20 cellular contexts compared by ENCODE assay signal in genomic region chr2:11112870-11113428, GRCh38.
"Had no signal": no experiment of that assay in that cellular context is flagged by ENCODE, and none has a peak within 500 bp of the region (broad histone marks: within the 10 kb centered on the region; RNA-seq: fewer than 3 reads in every experiment).

No MANE protein-coding gene starts in this region.

- ATAC-seq: effector memory CD8-positive, alpha-beta T cell; gastrocnemius medialis; left lobe of liver; lower lobe of right lung; naive thymus-derived CD4-positive, alpha-beta T cell; T-helper 17 cell had no signal

- H3K4me1 ChIP-seq: colonic mucosa, gastrocnemius medialis, lower lobe of right lung, spleen had no signal

- H3K36me3 ChIP-seq: brain microvascular endothelial cell, colonic mucosa, esophagus squamous epithelium, gastrocnemius medialis, lower lobe of right lung, spleen, thoracic aorta had no signal

- H3K9me3 ChIP-seq: colonic mucosa, esophagus squamous epithelium, gastrocnemius medialis, lower lobe of right lung, spleen, thoracic aorta had no signal

- H3K27me3 ChIP-seq: brain microvascular endothelial cell, colonic mucosa, dorsolateral prefrontal cortex, spleen had no signal

- H3K27ac ChIP-seq: brain microvascular endothelial cell, colonic mucosa, dorsolateral prefrontal cortex, esophagus squamous epithelium, gastrocnemius medialis, lower lobe of right lung, spleen, thoracic aorta had no signal

- DNase-seq: activated CD4-positive, alpha-beta memory T cell treated with anti-CD3 and anti-CD28 coated beads for 36 hours; activated CD4-positive, alpha-beta T cell treated with anti-CD3 and anti-CD28 coated beads for 48 hours; activated T-cell treated with anti-CD3 and anti-CD28 coated beads, Interleukin-2, amount 50 U/mL, for 48 hours; aorta; brain microvascular endothelial cell; central memory CD4-positive, alpha-beta T cell; colonic mucosa; dorsolateral prefrontal cortex; effector memory CD8-positive, alpha-beta T cell; esophagus squamous epithelium; gastrocnemius medialis; lower lobe of right lung; naive thymus-derived CD4-positive, alpha-beta T cell; spleen; stimulated activated CD4-positive, alpha-beta T cell treated with anti-CD3 and anti-CD28 coated beads, Interleukin-4, amount 100 ng/mL, for 1 hour; stimulated activated naive CD4-positive, alpha-beta T cell treated with Interleukin-2 at 50 U/mL for 16 hours; SW 1271; T-helper 17 cell had no signal

- H3K4me3 ChIP-seq: colonic mucosa, dorsolateral prefrontal cortex, esophagus squamous epithelium, gastrocnemius medialis, lower lobe of right lung, spleen, thoracic aorta had no signal
